In the genomic region with DNA sequence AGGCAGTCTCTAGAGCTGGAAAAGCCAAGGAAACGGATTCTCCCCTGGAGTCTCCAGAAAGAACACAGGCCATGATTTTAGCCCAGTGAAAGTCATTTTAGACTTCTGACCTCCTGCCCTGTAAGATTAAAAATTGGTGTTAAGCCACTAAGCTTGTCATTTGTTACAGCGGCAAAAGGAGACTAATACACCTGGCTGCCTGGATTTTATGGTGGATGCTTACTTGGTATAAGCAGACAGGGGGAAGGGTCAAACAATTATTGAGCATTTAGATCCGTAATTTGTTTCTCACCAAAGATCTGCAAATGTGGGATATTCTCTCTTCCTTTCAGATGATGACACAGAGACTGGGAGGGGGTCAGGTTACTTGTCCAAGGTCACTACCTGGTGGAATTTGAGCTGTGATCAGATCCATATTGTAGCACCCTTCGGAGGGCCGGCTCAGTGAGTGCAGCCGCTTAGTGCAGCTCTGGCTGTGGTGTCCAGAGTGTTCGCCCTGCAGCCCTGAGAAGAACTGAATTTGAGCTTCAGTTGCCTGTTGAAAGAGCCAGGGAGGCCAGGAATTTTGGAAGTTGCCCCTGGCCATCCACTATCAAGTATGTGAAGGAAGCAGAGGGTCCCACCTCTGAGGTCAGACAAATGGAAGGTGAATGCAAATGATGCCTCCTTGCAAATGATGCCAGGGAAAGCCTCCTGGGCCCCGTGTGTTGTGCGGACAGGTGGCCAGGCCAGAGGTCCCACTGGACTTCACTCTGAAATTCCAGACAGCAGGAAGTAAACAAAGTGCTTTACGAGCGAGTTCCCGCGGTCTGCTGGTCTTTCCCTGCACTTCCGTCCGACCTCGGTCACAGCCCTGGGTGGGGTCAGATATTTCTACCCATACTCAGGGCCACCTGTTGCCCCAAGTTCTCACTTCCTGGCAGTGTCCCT, we compare ENCODE assay signal across 2 cellular contexts.
TF ChIP-seq lines count a peak whose summit lies in the region.

No MANE protein-coding gene starts in this region.

TF ChIP-seq in K562, 482 proteins besides CTCF, POLR2A, EP300 and RAD21:
- TF ChIP-seq ZNF24 (IDR thresholded peaks at IDR 0.05) = no peak
- TF ChIP-seq POLR2H (tag; IDR thresholded peaks at IDR 0.05; ENCODE audit: low read depth) = no peak
- peak; percentile 70; the same call in 1 of the 2 replicates for TF ChIP-seq ZNF12 (CRISPR knock-in tag; IDR thresholded peaks at IDR 0.05)
- TF ChIP-seq PTTG1 (tag; IDR thresholded peaks at IDR 0.05; ENCODE audit: low read depth) = no peak
- TF ChIP-seq, protein P1, sequence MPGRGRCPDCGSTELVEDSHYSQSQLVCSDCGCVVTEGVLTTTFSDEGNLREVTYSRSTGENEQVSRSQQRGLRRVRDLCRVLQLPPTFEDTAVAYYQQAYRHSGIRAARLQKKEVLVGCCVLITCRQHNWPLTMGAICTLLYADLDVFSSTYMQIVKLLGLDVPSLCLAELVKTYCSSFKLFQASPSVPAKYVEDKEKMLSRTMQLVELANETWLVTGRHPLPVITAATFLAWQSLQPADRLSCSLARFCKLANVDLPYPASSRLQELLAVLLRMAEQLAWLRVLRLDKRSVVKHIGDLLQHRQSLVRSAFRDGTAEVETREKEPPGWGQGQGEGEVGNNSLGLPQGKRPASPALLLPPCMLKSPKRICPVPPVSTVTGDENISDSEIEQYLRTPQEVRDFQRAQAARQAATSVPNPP (IDR thresholded peaks at IDR 0.05; ENCODE audit: borderline replicate concordance, insufficient read depth, insufficient read length) = no peak

TF ChIP-seq in HepG2, 621 proteins besides CTCF, POLR2A, EP300 and RAD21 (continues in another document):
- TF ChIP-seq GATA4 (IDR thresholded peaks at IDR 0.05; ENCODE audit: borderline replicate concordance, low read depth) (no peak; the same call in 1 of the 2 replicates), ZFX (CRISPR knock-in tag; IDR thresholded peaks at IDR 0.05; ENCODE audit: low read depth) (peak; percentile 73), ZNF614 (CRISPR knock-in tag; IDR thresholded peaks at IDR 0.05; ENCODE audit: borderline replicate concordance) (no peak), ZMYM2 (CRISPR knock-in tag; IDR thresholded peaks at IDR 0.05) (no peak), ZSCAN9 (CRISPR knock-in tag; IDR thresholded peaks at IDR 0.05; ENCODE audit: borderline replicate concordance) (peak; percentile 43; the same call in 1 of the 2 replicates), HNRNPUL1 (IDR thresholded peaks at IDR 0.05; ENCODE audit: low read depth, low read length) (no peak), THYN1 (CRISPR knock-in tag; IDR thresholded peaks at IDR 0.05; ENCODE audit: borderline replicate concordance, low read depth) (peak; percentile 89; the same call in 1 of the 2 replicates), ZNF891 (CRISPR knock-in tag; IDR thresholded peaks at IDR 0.05) (peak; percentile 25; the same call in 1 of the 2 replicates), CEBPB (IDR thresholded peaks at IDR 0.05; ENCODE audit: borderline replicate concordance, low read depth, low read length) (no peak), ZNF263 (CRISPR knock-in tag; IDR thresholded peaks at IDR 0.05) (no peak), JUNB (CRISPR knock-in tag; IDR thresholded peaks at IDR 0.05; ENCODE audit: borderline replicate concordance) (no peak), MTF2 (CRISPR knock-in tag; IDR thresholded peaks at IDR 0.05; ENCODE audit: borderline replicate concordance) (no peak), NR2C2 (CRISPR knock-in tag; IDR thresholded peaks at IDR 0.05; ENCODE audit: borderline replicate concordance) (peak; percentile 87), ZBTB7B (CRISPR knock-in tag; IDR thresholded peaks at IDR 0.05) (peak; percentile 72; the same call in 1 of the 2 replicates), HIVEP1 (CRISPR knock-in tag; IDR thresholded peaks at IDR 0.05) (peak; percentile 37; the same call in 1 of the 2 replicates), TEAD2 (CRISPR knock-in tag; IDR thresholded peaks at IDR 0.05) (no peak), PPARG (CRISPR knock-in tag; conservative IDR thresholded peaks at IDR 0.05) (0 out of 2 replicates have a peak, but pooled peaks have one; percentile 45), ZNF260 (CRISPR knock-in tag; IDR thresholded peaks at IDR 0.05; ENCODE audit: borderline replicate concordance, low read depth) (no peak), PCBP1 (IDR thresholded peaks at IDR 0.05; ENCODE audit: borderline replicate concordance, low read depth, low read length) (no peak), ZNF598 (CRISPR knock-in tag; IDR thresholded peaks at IDR 0.05; ENCODE audit: borderline replicate concordance) (no peak)
- TF ChIP-seq, protein P2, sequence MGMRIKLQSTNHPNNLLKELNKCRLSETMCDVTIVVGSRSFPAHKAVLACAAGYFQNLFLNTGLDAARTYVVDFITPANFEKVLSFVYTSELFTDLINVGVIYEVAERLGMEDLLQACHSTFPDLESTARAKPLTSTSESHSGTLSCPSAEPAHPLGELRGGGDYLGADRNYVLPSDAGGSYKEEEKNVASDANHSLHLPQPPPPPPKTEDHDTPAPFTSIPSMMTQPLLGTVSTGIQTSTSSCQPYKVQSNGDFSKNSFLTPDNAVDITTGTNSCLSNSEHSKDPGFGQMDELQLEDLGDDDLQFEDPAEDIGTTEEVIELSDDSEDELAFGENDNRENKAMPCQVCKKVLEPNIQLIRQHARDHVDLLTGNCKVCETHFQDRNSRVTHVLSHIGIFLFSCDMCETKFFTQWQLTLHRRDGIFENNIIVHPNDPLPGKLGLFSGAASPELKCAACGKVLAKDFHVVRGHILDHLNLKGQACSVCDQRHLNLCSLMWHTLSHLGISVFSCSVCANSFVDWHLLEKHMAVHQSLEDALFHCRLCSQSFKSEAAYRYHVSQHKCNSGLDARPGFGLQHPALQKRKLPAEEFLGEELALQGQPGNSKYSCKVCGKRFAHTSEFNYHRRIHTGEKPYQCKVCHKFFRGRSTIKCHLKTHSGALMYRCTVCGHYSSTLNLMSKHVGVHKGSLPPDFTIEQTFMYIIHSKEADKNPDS (CRISPR knock-in tag; IDR thresholded peaks at IDR 0.05) = no peak
- TF ChIP-seq, protein P3, sequence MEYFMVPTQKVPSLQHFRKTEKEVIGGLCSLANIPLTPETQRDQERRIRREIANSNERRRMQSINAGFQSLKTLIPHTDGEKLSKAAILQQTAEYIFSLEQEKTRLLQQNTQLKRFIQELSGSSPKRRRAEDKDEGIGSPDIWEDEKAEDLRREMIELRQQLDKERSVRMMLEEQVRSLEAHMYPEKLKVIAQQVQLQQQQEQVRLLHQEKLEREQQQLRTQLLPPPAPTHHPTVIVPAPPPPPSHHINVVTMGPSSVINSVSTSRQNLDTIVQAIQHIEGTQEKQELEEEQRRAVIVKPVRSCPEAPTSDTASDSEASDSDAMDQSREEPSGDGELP (IDR thresholded peaks at IDR 0.05; ENCODE audit: borderline replicate concordance, low read depth) = peak; percentile 79; the same call in 1 of the 2 replicates
- TF ChIP-seq, protein P4, sequence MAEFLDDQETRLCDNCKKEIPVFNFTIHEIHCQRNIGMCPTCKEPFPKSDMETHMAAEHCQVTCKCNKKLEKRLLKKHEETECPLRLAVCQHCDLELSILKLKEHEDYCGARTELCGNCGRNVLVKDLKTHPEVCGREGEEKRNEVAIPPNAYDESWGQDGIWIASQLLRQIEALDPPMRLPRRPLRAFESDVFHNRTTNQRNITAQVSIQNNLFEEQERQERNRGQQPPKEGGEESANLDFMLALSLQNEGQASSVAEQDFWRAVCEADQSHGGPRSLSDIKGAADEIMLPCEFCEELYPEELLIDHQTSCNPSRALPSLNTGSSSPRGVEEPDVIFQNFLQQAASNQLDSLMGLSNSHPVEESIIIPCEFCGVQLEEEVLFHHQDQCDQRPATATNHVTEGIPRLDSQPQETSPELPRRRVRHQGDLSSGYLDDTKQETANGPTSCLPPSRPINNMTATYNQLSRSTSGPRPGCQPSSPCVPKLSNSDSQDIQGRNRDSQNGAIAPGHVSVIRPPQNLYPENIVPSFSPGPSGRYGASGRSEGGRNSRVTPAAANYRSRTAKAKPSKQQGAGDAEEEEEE (CRISPR knock-in tag; IDR thresholded peaks at IDR 0.05; ENCODE audit: borderline replicate concordance) = peak; percentile 58; the same call in 1 of the 2 replicates
- TF ChIP-seq, protein P5, sequence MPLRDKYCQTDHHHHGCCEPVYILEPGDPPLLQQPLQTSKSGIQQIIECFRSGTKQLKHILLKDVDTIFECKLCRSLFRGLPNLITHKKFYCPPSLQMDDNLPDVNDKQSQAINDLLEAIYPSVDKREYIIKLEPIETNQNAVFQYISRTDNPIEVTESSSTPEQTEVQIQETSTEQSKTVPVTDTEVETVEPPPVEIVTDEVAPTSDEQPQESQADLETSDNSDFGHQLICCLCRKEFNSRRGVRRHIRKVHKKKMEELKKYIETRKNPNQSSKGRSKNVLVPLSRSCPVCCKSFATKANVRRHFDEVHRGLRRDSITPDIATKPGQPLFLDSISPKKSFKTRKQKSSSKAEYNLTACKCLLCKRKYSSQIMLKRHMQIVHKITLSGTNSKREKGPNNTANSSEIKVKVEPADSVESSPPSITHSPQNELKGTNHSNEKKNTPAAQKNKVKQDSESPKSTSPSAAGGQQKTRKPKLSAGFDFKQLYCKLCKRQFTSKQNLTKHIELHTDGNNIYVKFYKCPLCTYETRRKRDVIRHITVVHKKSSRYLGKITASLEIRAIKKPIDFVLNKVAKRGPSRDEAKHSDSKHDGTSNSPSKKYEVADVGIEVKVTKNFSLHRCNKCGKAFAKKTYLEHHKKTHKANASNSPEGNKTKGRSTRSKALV (CRISPR knock-in tag; IDR thresholded peaks at IDR 0.05) = no peak
- TF ChIP-seq, protein P6, sequence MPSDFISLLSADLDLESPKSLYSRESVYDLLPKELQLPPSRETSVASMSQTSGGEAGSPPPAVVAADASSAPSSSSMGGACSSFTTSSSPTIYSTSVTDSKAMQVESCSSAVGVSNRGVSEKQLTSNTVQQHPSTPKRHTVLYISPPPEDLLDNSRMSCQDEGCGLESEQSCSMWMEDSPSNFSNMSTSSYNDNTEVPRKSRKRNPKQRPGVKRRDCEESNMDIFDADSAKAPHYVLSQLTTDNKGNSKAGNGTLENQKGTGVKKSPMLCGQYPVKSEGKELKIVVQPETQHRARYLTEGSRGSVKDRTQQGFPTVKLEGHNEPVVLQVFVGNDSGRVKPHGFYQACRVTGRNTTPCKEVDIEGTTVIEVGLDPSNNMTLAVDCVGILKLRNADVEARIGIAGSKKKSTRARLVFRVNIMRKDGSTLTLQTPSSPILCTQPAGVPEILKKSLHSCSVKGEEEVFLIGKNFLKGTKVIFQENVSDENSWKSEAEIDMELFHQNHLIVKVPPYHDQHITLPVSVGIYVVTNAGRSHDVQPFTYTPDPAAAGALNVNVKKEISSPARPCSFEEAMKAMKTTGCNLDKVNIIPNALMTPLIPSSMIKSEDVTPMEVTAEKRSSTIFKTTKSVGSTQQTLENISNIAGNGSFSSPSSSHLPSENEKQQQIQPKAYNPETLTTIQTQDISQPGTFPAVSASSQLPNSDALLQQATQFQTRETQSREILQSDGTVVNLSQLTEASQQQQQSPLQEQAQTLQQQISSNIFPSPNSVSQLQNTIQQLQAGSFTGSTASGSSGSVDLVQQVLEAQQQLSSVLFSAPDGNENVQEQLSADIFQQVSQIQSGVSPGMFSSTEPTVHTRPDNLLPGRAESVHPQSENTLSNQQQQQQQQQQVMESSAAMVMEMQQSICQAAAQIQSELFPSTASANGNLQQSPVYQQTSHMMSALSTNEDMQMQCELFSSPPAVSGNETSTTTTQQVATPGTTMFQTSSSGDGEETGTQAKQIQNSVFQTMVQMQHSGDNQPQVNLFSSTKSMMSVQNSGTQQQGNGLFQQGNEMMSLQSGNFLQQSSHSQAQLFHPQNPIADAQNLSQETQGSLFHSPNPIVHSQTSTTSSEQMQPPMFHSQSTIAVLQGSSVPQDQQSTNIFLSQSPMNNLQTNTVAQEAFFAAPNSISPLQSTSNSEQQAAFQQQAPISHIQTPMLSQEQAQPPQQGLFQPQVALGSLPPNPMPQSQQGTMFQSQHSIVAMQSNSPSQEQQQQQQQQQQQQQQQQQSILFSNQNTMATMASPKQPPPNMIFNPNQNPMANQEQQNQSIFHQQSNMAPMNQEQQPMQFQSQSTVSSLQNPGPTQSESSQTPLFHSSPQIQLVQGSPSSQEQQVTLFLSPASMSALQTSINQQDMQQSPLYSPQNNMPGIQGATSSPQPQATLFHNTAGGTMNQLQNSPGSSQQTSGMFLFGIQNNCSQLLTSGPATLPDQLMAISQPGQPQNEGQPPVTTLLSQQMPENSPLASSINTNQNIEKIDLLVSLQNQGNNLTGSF (CRISPR knock-in tag; IDR thresholded peaks at IDR 0.05) = no peak
- TF ChIP-seq, protein P7, sequence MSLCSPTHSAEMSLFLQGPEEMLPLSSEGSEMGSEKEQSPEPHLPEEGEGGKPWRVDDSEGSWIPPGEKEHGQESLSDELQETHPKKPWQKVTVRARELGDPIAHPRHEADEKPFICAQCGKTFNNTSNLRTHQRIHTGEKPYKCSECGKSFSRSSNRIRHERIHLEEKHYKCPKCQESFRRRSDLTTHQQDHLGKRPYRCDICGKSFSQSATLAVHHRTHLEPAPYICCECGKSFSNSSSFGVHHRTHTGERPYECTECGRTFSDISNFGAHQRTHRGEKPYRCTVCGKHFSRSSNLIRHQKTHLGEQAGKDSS (CRISPR knock-in tag; IDR thresholded peaks at IDR 0.05; ENCODE audit: borderline replicate concordance, low read depth) = peak; percentile 84; the same call in 1 of the 2 replicates
- TF ChIP-seq, protein P8, sequence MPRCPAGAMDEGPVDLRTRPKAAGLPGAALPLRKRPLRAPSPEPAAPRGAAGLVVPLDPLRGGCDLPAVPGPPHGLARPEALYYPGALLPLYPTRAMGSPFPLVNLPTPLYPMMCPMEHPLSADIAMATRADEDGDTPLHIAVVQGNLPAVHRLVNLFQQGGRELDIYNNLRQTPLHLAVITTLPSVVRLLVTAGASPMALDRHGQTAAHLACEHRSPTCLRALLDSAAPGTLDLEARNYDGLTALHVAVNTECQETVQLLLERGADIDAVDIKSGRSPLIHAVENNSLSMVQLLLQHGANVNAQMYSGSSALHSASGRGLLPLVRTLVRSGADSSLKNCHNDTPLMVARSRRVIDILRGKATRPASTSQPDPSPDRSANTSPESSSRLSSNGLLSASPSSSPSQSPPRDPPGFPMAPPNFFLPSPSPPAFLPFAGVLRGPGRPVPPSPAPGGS (CRISPR knock-in tag; IDR thresholded peaks at IDR 0.05) = no peak
- TF ChIP-seq, protein P9, sequence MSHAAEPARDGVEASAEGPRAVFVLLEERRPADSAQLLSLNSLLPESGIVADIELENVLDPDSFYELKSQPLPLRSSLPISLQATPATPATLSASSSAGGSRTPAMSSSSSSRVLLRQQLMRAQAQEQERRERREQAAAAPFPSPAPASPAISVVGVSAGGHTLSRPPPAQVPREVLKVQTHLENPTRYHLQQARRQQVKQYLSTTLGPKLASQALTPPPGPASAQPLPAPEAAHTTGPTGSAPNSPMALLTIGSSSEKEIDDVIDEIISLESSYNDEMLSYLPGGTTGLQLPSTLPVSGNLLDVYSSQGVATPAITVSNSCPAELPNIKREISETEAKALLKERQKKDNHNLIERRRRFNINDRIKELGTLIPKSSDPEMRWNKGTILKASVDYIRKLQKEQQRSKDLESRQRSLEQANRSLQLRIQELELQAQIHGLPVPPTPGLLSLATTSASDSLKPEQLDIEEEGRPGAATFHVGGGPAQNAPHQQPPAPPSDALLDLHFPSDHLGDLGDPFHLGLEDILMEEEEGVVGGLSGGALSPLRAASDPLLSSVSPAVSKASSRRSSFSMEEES (CRISPR knock-in tag; IDR thresholded peaks at IDR 0.05) = peak; percentile 54; the same call in 1 of the 2 replicates
- TF ChIP-seq, protein P10, sequence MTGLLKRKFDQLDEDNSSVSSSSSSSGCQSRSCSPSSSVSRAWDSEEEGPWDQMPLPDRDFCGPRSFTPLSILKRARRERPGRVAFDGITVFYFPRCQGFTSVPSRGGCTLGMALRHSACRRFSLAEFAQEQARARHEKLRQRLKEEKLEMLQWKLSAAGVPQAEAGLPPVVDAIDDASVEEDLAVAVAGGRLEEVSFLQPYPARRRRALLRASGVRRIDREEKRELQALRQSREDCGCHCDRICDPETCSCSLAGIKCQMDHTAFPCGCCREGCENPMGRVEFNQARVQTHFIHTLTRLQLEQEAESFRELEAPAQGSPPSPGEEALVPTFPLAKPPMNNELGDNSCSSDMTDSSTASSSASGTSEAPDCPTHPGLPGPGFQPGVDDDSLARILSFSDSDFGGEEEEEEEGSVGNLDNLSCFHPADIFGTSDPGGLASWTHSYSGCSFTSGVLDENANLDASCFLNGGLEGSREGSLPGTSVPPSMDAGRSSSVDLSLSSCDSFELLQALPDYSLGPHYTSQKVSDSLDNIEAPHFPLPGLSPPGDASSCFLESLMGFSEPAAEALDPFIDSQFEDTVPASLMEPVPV (CRISPR knock-in tag; IDR thresholded peaks at IDR 0.05) = no peak
